11 cellular contexts compared by ENCODE assay signal in the genomic region with DNA sequence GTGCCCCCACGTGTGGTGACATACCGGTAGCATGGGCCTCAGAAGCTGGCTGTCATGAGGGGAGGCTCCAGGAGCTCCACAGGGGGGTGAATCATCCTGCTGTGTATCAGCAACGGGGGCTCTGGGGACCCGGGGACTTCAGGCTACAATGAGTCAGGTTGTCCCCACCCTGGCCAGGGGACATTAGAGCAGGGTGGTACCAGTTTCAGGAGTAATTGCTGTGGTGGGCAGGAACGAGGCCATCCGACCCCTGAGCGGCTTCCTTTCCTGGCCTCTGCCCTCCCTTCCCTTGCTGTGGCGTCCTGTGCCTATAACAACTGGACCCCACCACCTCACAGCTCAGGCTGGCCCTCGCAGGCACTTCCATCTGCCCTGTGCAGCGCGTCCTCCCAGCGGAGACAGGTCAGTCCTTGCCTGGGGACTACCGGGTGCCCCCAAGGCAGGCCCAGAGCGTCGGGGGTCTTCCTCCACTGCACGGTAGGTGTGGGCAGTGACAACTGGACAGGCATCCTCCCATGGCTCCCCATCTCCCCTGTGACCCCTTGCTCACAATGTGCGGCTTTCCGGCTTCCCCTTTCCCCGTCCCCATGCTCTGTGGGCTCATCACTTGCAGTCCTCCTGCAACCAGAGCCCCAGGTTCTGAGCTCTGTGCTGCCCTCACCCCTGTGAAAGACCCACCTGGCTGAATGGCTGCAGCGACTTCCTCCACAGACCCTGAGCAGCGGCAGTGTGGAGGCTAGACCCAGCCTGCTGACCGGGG. TPM values are rescaled to one million over a fixed set of nuclear protein-coding genes. Genes with fewer than 3 reads are reported as not detected.
"Had no signal": no experiment of that assay in that cellular context is flagged by ENCODE, and none has a peak within 500 bp of the region (broad histone marks: within the 10 kb centered on the region; RNA-seq: fewer than 3 reads in every experiment).

No MANE protein-coding gene starts in this region.

- H3K27me3 ChIP-seq: cardiac muscle cell, tibial nerve had no signal

- H3K4me3 Mint-ChIP-seq: activated CD4-positive, alpha-beta memory T cell treated with anti-CD3 and anti-CD28 coated beads for 36 hours; activated naive CD4-positive, alpha-beta T cell treated with anti-CD3 and anti-CD28 coated beads for 36 hours; activated T-helper 1 cell treated with anti-CD3 and anti-CD28 coated beads, Interleukin-12 subunit alpha, Interleukin-12 subunit beta, Interleukin-2, Interleukin-4 antibody, amounts not matched to agents 30 ng/mL and 10 ng/mL and 1 ng/mL, durations not matched to agents 14 hours and 24 hours and 36 hours; naive thymus-derived CD4-positive, alpha-beta T cell; T-helper 2 cell treated with Interferon-gamma antibody and Interleukin-4, amounts not matched to agents 5 μg/mL and 100 μg/mL, for 36 hours had no signal

- ATAC-seq: naive thymus-derived CD4-positive, alpha-beta T cell had no signal

- H3K4me1 Mint-ChIP-seq: naive thymus-derived CD4-positive, alpha-beta T cell had no signal

- H3K27ac ChIP-seq: cardiac muscle cell, tibial nerve had no signal

- H3K4me1 ChIP-seq: tibial nerve had no signal

- H3K27ac Mint-ChIP-seq: activated CD4-positive, alpha-beta memory T cell treated with anti-CD3 and anti-CD28 coated beads for 36 hours; activated naive CD4-positive, alpha-beta T cell treated with anti-CD3 and anti-CD28 coated beads for 36 hours; activated T-helper 1 cell treated with anti-CD3 and anti-CD28 coated beads, Interleukin-12 subunit alpha, Interleukin-12 subunit beta, Interleukin-2, Interleukin-4 antibody, amounts not matched to agents 30 ng/mL and 10 ng/mL and 1 ng/mL, durations not matched to agents 14 hours and 24 hours and 36 hours; naive thymus-derived CD4-positive, alpha-beta T cell; T-helper 2 cell treated with Interferon-gamma antibody and Interleukin-4, amounts not matched to agents 5 μg/mL and 100 μg/mL, for 36 hours had no signal

- H3K36me3 ChIP-seq: cardiac muscle cell had no signal

- H3K4me3 ChIP-seq: cardiac muscle cell, tibial nerve had no signal

- DNase-seq: activated CD4-positive, alpha-beta memory T cell treated with anti-CD3 and anti-CD28 coated beads for 36 hours; activated naive CD4-positive, alpha-beta T cell treated with anti-CD3 and anti-CD28 coated beads for 36 hours; effector CD4-positive, alpha-beta T cell; naive thymus-derived CD4-positive, alpha-beta T cell; occipital lobe; stimulated activated CD4-positive, alpha-beta T cell treated with anti-CD3 and anti-CD28 coated beads, Interleukin-15, amount 100 ng/mL, for 24 hours; stimulated activated CD4-positive, alpha-beta T cell treated with anti-CD3 and anti-CD28 coated beads, Interleukin-4, amount 100 ng/mL, for 24 hours had no signal

RNA-seq across cellular contexts. Expression of a gene that starts 57.0 kb away (rescaled TPM):
- polyA plus RNA-seq: naive thymus-derived CD4-positive, alpha-beta T cell had no signal
